ENCODE assay signal across 15 cellular contexts in genomic region chr6:136749359-136749758, GRCh38. TPM values are rescaled to one million over a fixed set of nuclear protein-coding genes. Genes with fewer than 3 reads are reported as not detected.
DNase-seq lines count a peak whose midpoint lies in the region; ATAC-seq and TF ChIP-seq lines count a peak whose summit lies in the region.
"Had no signal": no experiment of that assay in that cellular context is flagged by ENCODE, and none has a peak within 500 bp of the region (broad histone marks: within the 10 kb centered on the region; RNA-seq: fewer than 3 reads in every experiment).

No MANE protein-coding gene starts in this region.

- no peak overlapping the region for H3K27ac ChIP-seq in HEK293 (ENCODE audit: extremely low read depth, low read depth, low read length)

- H3K4me1 Mint-ChIP-seq in activated T-cell treated with anti-CD3 and anti-CD28 coated beads, Interleukin-2, amount 50 U/mL, for 72 hours (ENCODE audit: low read depth), result peaks cover 71% of the 10 kb centered on the region
- peaks cover 69% of the 10 kb centered on the region for H3K4me1 Mint-ChIP-seq in activated T-cell treated with anti-CD3 and anti-CD28 coated beads, Interleukin-2, amount 50 U/mL, for 24 hours (ENCODE audit: low read depth)
- H3K4me1 Mint-ChIP-seq in effector memory CD8-positive, alpha-beta T cell (ENCODE audit: low read depth in 2 of 2), result peaks cover 60 to 65% of the 10 kb centered on the region in 2 donors
- H3K4me1 Mint-ChIP-seq in stimulated activated effector memory CD8-positive, alpha-beta T cell treated with anti-CD3 and anti-CD28 coated beads, Interleukin-12 subunit alpha, Interleukin-12 subunit beta, amount 100 ng/mL, for 72 hours, result peaks cover 68% of the 10 kb centered on the region
- peaks cover 88% of the 10 kb centered on the region for H3K4me1 Mint-ChIP-seq in activated T-helper 1 cell treated with anti-CD3 and anti-CD28 coated beads, Interleukin-12 subunit alpha, Interleukin-12 subunit beta, Interleukin-2, Interleukin-4 antibody, amounts not matched to agents 30 ng/mL and 10 ng/mL and 1 ng/mL, durations not matched to agents 14 hours and 24 hours and 36 hours (ENCODE audit: low read depth)

- H3K27ac Mint-ChIP-seq in activated T-cell treated with anti-CD3 and anti-CD28 coated beads, Interleukin-2, amount 50 U/mL, for 72 hours, result peak overlapping the region; percentile 56
- H3K27ac Mint-ChIP-seq in activated T-cell treated with anti-CD3 and anti-CD28 coated beads, Interleukin-2, amount 50 U/mL, for 24 hours, result no peak overlapping the region
- peak overlapping the region; percentile 91 for H3K27ac Mint-ChIP-seq in effector memory CD8-positive, alpha-beta T cell
- peak overlapping the region; percentile 48 for H3K27ac Mint-ChIP-seq in stimulated activated effector memory CD8-positive, alpha-beta T cell treated with anti-CD3 and anti-CD28 coated beads, Interleukin-12 subunit alpha, Interleukin-12 subunit beta, amount 100 ng/mL, for 72 hours
- H3K27ac Mint-ChIP-seq in activated T-helper 1 cell treated with anti-CD3 and anti-CD28 coated beads, Interleukin-12 subunit alpha, Interleukin-12 subunit beta, Interleukin-2, Interleukin-4 antibody, amounts not matched to agents 30 ng/mL and 10 ng/mL and 1 ng/mL, durations not matched to agents 14 hours and 24 hours and 36 hours, result no peak overlapping the region

- no peaks in the 10 kb centered on the region for H3K9me3 ChIP-seq in HEK293 (ENCODE audit: control insufficient read depth, insufficient read depth, low read depth, low read length)
- H3K9me3 ChIP-seq: HAP-1 had no signal

- no peak overlapping the region for H3K4me3 Mint-ChIP-seq in activated T-cell treated with anti-CD3 and anti-CD28 coated beads, Interleukin-2, amount 50 U/mL, for 72 hours
- H3K4me3 Mint-ChIP-seq in activated T-cell treated with anti-CD3 and anti-CD28 coated beads, Interleukin-2, amount 50 U/mL, for 24 hours, result no peak overlapping the region
- H3K4me3 Mint-ChIP-seq in effector memory CD8-positive, alpha-beta T cell, result no peak overlapping the region
- H3K4me3 Mint-ChIP-seq in stimulated activated effector memory CD8-positive, alpha-beta T cell treated with anti-CD3 and anti-CD28 coated beads, Interleukin-12 subunit alpha, Interleukin-12 subunit beta, amount 100 ng/mL, for 72 hours, result no peak overlapping the region
- H3K4me3 Mint-ChIP-seq in activated T-helper 1 cell treated with anti-CD3 and anti-CD28 coated beads, Interleukin-12 subunit alpha, Interleukin-12 subunit beta, Interleukin-2, Interleukin-4 antibody, amounts not matched to agents 30 ng/mL and 10 ng/mL and 1 ng/mL, durations not matched to agents 14 hours and 24 hours and 36 hours, result no peak overlapping the region
- H3K4me3 Mint-ChIP-seq: IgD-negative memory B cell had no signal

- no peaks in the 10 kb centered on the region for H3K27me3 Mint-ChIP-seq in activated T-cell treated with anti-CD3 and anti-CD28 coated beads, Interleukin-2, amount 50 U/mL, for 72 hours (ENCODE audit: low read depth)
- no peaks in the 10 kb centered on the region for H3K27me3 Mint-ChIP-seq in activated T-cell treated with anti-CD3 and anti-CD28 coated beads, Interleukin-2, amount 50 U/mL, for 24 hours
- no peaks in the 10 kb centered on the region for H3K27me3 Mint-ChIP-seq in effector memory CD8-positive, alpha-beta T cell
- no peaks in the 10 kb centered on the region for H3K27me3 Mint-ChIP-seq in activated T-helper 1 cell treated with anti-CD3 and anti-CD28 coated beads, Interleukin-12 subunit alpha, Interleukin-12 subunit beta, Interleukin-2, Interleukin-4 antibody, amounts not matched to agents 30 ng/mL and 10 ng/mL and 1 ng/mL, durations not matched to agents 14 hours and 24 hours and 36 hours (ENCODE audit: insufficient read depth)
- H3K27me3 Mint-ChIP-seq: IgD-negative memory B cell had no signal

- no peaks in the 10 kb centered on the region for H3K9me3 Mint-ChIP-seq in activated T-cell treated with anti-CD3 and anti-CD28 coated beads, Interleukin-2, amount 50 U/mL, for 72 hours
- H3K9me3 Mint-ChIP-seq in activated T-cell treated with anti-CD3 and anti-CD28 coated beads, Interleukin-2, amount 50 U/mL, for 24 hours, result no peaks in the 10 kb centered on the region
- no peaks in the 10 kb centered on the region for H3K9me3 Mint-ChIP-seq in effector memory CD8-positive, alpha-beta T cell
- H3K9me3 Mint-ChIP-seq in stimulated activated effector memory CD8-positive, alpha-beta T cell treated with anti-CD3 and anti-CD28 coated beads, Interleukin-12 subunit alpha, Interleukin-12 subunit beta, amount 100 ng/mL, for 72 hours, result no peaks in the 10 kb centered on the region
- H3K9me3 Mint-ChIP-seq in activated T-helper 1 cell treated with anti-CD3 and anti-CD28 coated beads, Interleukin-12 subunit alpha, Interleukin-12 subunit beta, Interleukin-2, Interleukin-4 antibody, amounts not matched to agents 30 ng/mL and 10 ng/mL and 1 ng/mL, durations not matched to agents 14 hours and 24 hours and 36 hours, result no peaks in the 10 kb centered on the region
- H3K9me3 Mint-ChIP-seq: IgD-negative memory B cell had no signal

- intact Hi-C loops in activated T-helper 1 cell treated with anti-CD3 and anti-CD28 coated beads, Interleukin-12 subunit alpha, Interleukin-12 subunit beta, Interleukin-2, Interleukin-4 antibody, amounts not matched to agents 30 ng/mL and 10 ng/mL and 1 ng/mL, durations not matched to agents 14 hours and 24 hours and 36 hours (cut with micrococcal nuclease), result no loop called here

- DNase-seq in activated T-cell treated with anti-CD3 and anti-CD28 coated beads, Interleukin-2, amount 50 U/mL, for 72 hours, result no peak
- DNase-seq in activated T-cell treated with anti-CD3 and anti-CD28 coated beads, Interleukin-2, amount 50 U/mL, for 24 hours, result no peak
- no peak for DNase-seq in effector memory CD8-positive, alpha-beta T cell
- no peak for DNase-seq in stimulated activated effector memory CD8-positive, alpha-beta T cell treated with anti-CD3 and anti-CD28 coated beads, Interleukin-12 subunit alpha, Interleukin-12 subunit beta, amount 100 ng/mL, for 72 hours (ENCODE audit: low spot score in 2 of 2)
- DNase-seq in activated T-helper 1 cell treated with anti-CD3 and anti-CD28 coated beads, Interleukin-12 subunit alpha, Interleukin-12 subunit beta, Interleukin-2, Interleukin-4 antibody, amounts not matched to agents 30 ng/mL and 10 ng/mL and 1 ng/mL, durations not matched to agents 14 hours and 24 hours and 36 hours (ENCODE audit: low spot score), result no peak
- DNase-seq in COLO668 (lab: John Stamatoyannopoulos, UW; ENCODE audit: unreplicated experiment) (no peak), NCI-H2171 treated with DMSO at 0.1 percent for 48 hours (lab: John Stamatoyannopoulos, UW) (no peak)
- DNase-seq: AML-193, DMS53, NCI-H1417, NCI-H2029, NCI-H526 had no signal

- POLR2A ChIA-PET in HEK293 (lab: Yijun Ruan, JAX), result no interaction called here

- no peaks in the 10 kb centered on the region for H3K36me3 Mint-ChIP-seq in activated T-cell treated with anti-CD3 and anti-CD28 coated beads, Interleukin-2, amount 50 U/mL, for 72 hours (ENCODE audit: insufficient read depth in 2 of 2)
- H3K36me3 Mint-ChIP-seq in activated T-cell treated with anti-CD3 and anti-CD28 coated beads, Interleukin-2, amount 50 U/mL, for 24 hours (ENCODE audit: low read depth), result no peaks in the 10 kb centered on the region
- peaks cover 7% of the 10 kb centered on the region for H3K36me3 Mint-ChIP-seq in effector memory CD8-positive, alpha-beta T cell (ENCODE audit: insufficient read depth)
- no peaks in the 10 kb centered on the region for H3K36me3 Mint-ChIP-seq in stimulated activated effector memory CD8-positive, alpha-beta T cell treated with anti-CD3 and anti-CD28 coated beads, Interleukin-12 subunit alpha, Interleukin-12 subunit beta, amount 100 ng/mL, for 72 hours
- H3K36me3 Mint-ChIP-seq in activated T-helper 1 cell treated with anti-CD3 and anti-CD28 coated beads, Interleukin-12 subunit alpha, Interleukin-12 subunit beta, Interleukin-2, Interleukin-4 antibody, amounts not matched to agents 30 ng/mL and 10 ng/mL and 1 ng/mL, durations not matched to agents 14 hours and 24 hours and 36 hours (ENCODE audit: low read depth), result peaks cover 8% of the 10 kb centered on the region
- H3K36me3 Mint-ChIP-seq: IgD-negative memory B cell had no signal

- ATAC-seq in activated T-cell treated with anti-CD3 and anti-CD28 coated beads, Interleukin-2, amount 50 U/mL, for 72 hours (replicated peaks in 1 of 2), result no peak
- no peak for ATAC-seq in effector memory CD8-positive, alpha-beta T cell (replicated peaks)
- no peak for ATAC-seq in stimulated activated effector memory CD8-positive, alpha-beta T cell treated with anti-CD3 and anti-CD28 coated beads, Interleukin-12 subunit alpha, Interleukin-12 subunit beta, amount 100 ng/mL, for 72 hours

- CTCF ChIA-PET in HEK293 (lab: Yijun Ruan, JAX), result no interaction called here

- H3K36me3 ChIP-seq in HEK293 (ENCODE audit: control insufficient read depth in 2 of 2, insufficient read depth in 1 of 2, low read length in 2 of 2), result no peaks in the 10 kb centered on the region
- H3K36me3 ChIP-seq: HAP-1 had no signal

- H3K4me1 ChIP-seq in HEK293 (ENCODE audit: control insufficient read depth, insufficient read depth, low read length), result no peaks in the 10 kb centered on the region

- TF ChIP-seq CTCF in HEK293 (tag by site-specific recombination; IDR thresholded peaks at IDR 0.05), result no peak

- no peak overlapping the region for H3K4me3 ChIP-seq in HEK293 (ENCODE audit: low read depth, low read length)
- H3K4me3 ChIP-seq: HAP-1 had no signal

TF ChIP-seq in HEK293, 187 proteins besides CTCF, POLR2A, EP300 and RAD21:
- TF ChIP-seq ZNF394 (tag by site-specific recombination; IDR thresholded peaks at IDR 0.05; ENCODE audit: borderline replicate concordance) (no peak), ZFHX2 (tag by site-specific recombination; conservative IDR thresholded peaks at IDR 0.05) (0 out of 2 replicates have a peak, but pooled peaks have one; percentile 13)

RNA-seq across cellular contexts. Expression of gene MAP3K5, which starts 42.9 kb away (rescaled TPM):
- total RNA-seq in activated T-cell treated with anti-CD3 and anti-CD28 coated beads, Interleukin-2, amount 50 U/mL, for 72 hours, result 10 to 100 TPM; 12.8 to 18.5 TPM
- total RNA-seq in activated T-helper 1 cell treated with anti-CD3 and anti-CD28 coated beads, Interleukin-12 subunit alpha, Interleukin-12 subunit beta, Interleukin-2, Interleukin-4 antibody, amounts not matched to agents 30 ng/mL and 10 ng/mL and 1 ng/mL, durations not matched to agents 14 hours and 24 hours and 36 hours, result 12.2 and 13.4 TPM in 2 replicates

Comparison
In these comparisons a context has a peak if more than half of its experiments do, and no peak if none do; other contexts are left out.
1. H3K27ac Mint-ChIP-seq: peak in activated T-cell treated with anti-CD3 and anti-CD28 coated beads, Interleukin-2, amount 50 U/mL, for 72 hours (single experiment), effector memory CD8-positive, alpha-beta T cell (2 of 2) and stimulated activated effector memory CD8-positive, alpha-beta T cell treated with anti-CD3 and anti-CD28 coated beads, Interleukin-12 subunit alpha, Interleukin-12 subunit beta, amount 100 ng/mL, for 72 hours (single experiment); none in activated T-cell treated with anti-CD3 and anti-CD28 coated beads, Interleukin-2, amount 50 U/mL, for 24 hours (single experiment) and activated T-helper 1 cell treated with anti-CD3 and anti-CD28 coated beads, Interleukin-12 subunit alpha, Interleukin-12 subunit beta, Interleukin-2, Interleukin-4 antibody, amounts not matched to agents 30 ng/mL and 10 ng/mL and 1 ng/mL, durations not matched to agents 14 hours and 24 hours and 36 hours (single experiment).